ENCODE assay signal across 12 cellular contexts in genomic region chr5:116671211-116671736, GRCh38.
DNase-seq lines count a peak whose midpoint lies in the region; ATAC-seq and TF ChIP-seq lines count a peak whose summit lies in the region.
"Had no signal": no experiment of that assay in that cellular context is flagged by ENCODE, and none has a peak within 500 bp of the region (broad histone marks: within the 10 kb centered on the region; RNA-seq: fewer than 3 reads in every experiment).

No MANE protein-coding gene starts in this region.

- peaks cover 35% of the 10 kb centered on the region for H3K4me1 ChIP-seq in Caco-2
- peaks cover 11% of the 10 kb centered on the region for H3K4me1 ChIP-seq in MM.1S (ENCODE audit: low read length)
- H3K4me1 ChIP-seq: adrenal gland, testis had no signal

- intact Hi-C loops in Caco-2 (cut with micrococcal nuclease; ENCODE audit: unreplicated experiment) = no loop called here
- intact Hi-C loops in activated T-helper 1 cell treated with anti-CD3 and anti-CD28 coated beads, Interleukin-12 subunit alpha, Interleukin-12 subunit beta, Interleukin-2, Interleukin-4 antibody, amounts not matched to agents 30 ng/mL and 10 ng/mL and 1 ng/mL, durations not matched to agents 14 hours and 24 hours and 36 hours (cut with micrococcal nuclease) = no loop called here

- BruUV-seq in Caco-2 (replicated peaks; lab: Mats Ljungman, UMichigan) = no TSS peak

- no peak overlapping the region for H3K9ac ChIP-seq in MM.1S (ENCODE audit: low read length)

- peak overlapping the region; percentile 14; the same call in 1 of the 2 replicates for H3K27ac ChIP-seq in MM.1S (ENCODE audit: low read length)
- H3K27ac ChIP-seq: adrenal gland, esophagus squamous epithelium, testis had no signal

- DNase-seq in Caco-2 (peak; percentile 39 to 43), MM.1S (peak; percentile 75), NCI-H1417 treated with DMSO at 0.1 percent for 48 hours (lab: John Stamatoyannopoulos, UW) (no peak), HCEC 1CT (no peak)
- DNase-seq in stimulated activated CD4-positive, alpha-beta T cell treated with anti-CD3 and anti-CD28 coated beads, Interleukin-1b, Interleukin-23, amount 100 ng/mL, for 48 hours = no peak
- no peak for DNase-seq in activated T-helper 1 cell treated with anti-CD3 and anti-CD28 coated beads, Interleukin-12 subunit alpha, Interleukin-12 subunit beta, Interleukin-2, Interleukin-4 antibody, amounts not matched to agents 30 ng/mL and 10 ng/mL and 1 ng/mL, durations not matched to agents 14 hours and 24 hours and 36 hours (ENCODE audit: low spot score)
- DNase-seq: activated CD4-positive, CD25-positive, alpha-beta regulatory T cell; adrenal gland; esophagus squamous epithelium; testis had no signal

- POLR2A ChIA-PET in Caco-2 (lab: Charles Lee) = no interaction called here

- CTCF ChIA-PET in Caco-2 (lab: Charles Lee) = no interaction called here

- H3K4me3 Mint-ChIP-seq in Caco-2 (ENCODE audit: unreplicated experiment) = no peak overlapping the region
- H3K4me3 Mint-ChIP-seq in activated T-helper 1 cell treated with anti-CD3 and anti-CD28 coated beads, Interleukin-12 subunit alpha, Interleukin-12 subunit beta, Interleukin-2, Interleukin-4 antibody, amounts not matched to agents 30 ng/mL and 10 ng/mL and 1 ng/mL, durations not matched to agents 14 hours and 24 hours and 36 hours = no peak overlapping the region

- H3K79me2 ChIP-seq in MM.1S (ENCODE audit: low read length) = no peaks in the 10 kb centered on the region

- peaks cover 2% of the 10 kb centered on the region for H3K9me3 Mint-ChIP-seq in Caco-2 (ENCODE audit: unreplicated experiment)
- no peaks in the 10 kb centered on the region for H3K9me3 Mint-ChIP-seq in activated T-helper 1 cell treated with anti-CD3 and anti-CD28 coated beads, Interleukin-12 subunit alpha, Interleukin-12 subunit beta, Interleukin-2, Interleukin-4 antibody, amounts not matched to agents 30 ng/mL and 10 ng/mL and 1 ng/mL, durations not matched to agents 14 hours and 24 hours and 36 hours

- H3K36me3 Mint-ChIP-seq in Caco-2 (ENCODE audit: insufficient read depth, unreplicated experiment) = no peaks in the 10 kb centered on the region
- no peaks in the 10 kb centered on the region for H3K36me3 Mint-ChIP-seq in activated T-helper 1 cell treated with anti-CD3 and anti-CD28 coated beads, Interleukin-12 subunit alpha, Interleukin-12 subunit beta, Interleukin-2, Interleukin-4 antibody, amounts not matched to agents 30 ng/mL and 10 ng/mL and 1 ng/mL, durations not matched to agents 14 hours and 24 hours and 36 hours (ENCODE audit: low read depth)

- H3K27me3 ChIP-seq in Caco-2 (replicated peaks; ENCODE audit: control insufficient read depth, insufficient read depth, low read length) = no peaks in the 10 kb centered on the region
- H3K27me3 ChIP-seq in MM.1S (replicated peaks; ENCODE audit: insufficient read depth, low read length) = no peaks in the 10 kb centered on the region
- H3K27me3 ChIP-seq: adrenal gland, esophagus squamous epithelium, testis had no signal

- no peak overlapping the region for H3K27ac Mint-ChIP-seq in Caco-2 (ENCODE audit: unreplicated experiment)
- no peak overlapping the region for H3K27ac Mint-ChIP-seq in activated T-helper 1 cell treated with anti-CD3 and anti-CD28 coated beads, Interleukin-12 subunit alpha, Interleukin-12 subunit beta, Interleukin-2, Interleukin-4 antibody, amounts not matched to agents 30 ng/mL and 10 ng/mL and 1 ng/mL, durations not matched to agents 14 hours and 24 hours and 36 hours

- H3K4me2 ChIP-seq in MM.1S (ENCODE audit: low read depth, low read length) = 0 out of 2 replicates have a peak overlapping the region, but pooled peaks have one; percentile 0

- no peak for TF ChIP-seq CTCF in Caco-2 (IDR thresholded peaks at IDR 0.05; ENCODE audit: insufficient read depth in 1 of 2, low read depth in 1 of 2, low read length in 1 of 2, severe bottlenecking in 1 of 2, unreplicated experiment in 1 of 2)
- TF ChIP-seq CTCF in MM.1S (IDR thresholded peaks at IDR 0.05; ENCODE audit: low read length) = no peak

- ATAC-seq in GM19324 (IDR thresholded peaks at IDR 0.05; ENCODE audit: low FRiP score, unreplicated experiment) (peak; percentile 94), HG02852 (IDR thresholded peaks at IDR 0.05; ENCODE audit: unreplicated experiment) (peak; percentile 93)

- H3K4me1 Mint-ChIP-seq in Caco-2 (ENCODE audit: low read depth, unreplicated experiment) = peaks cover 15% of the 10 kb centered on the region
- H3K4me1 Mint-ChIP-seq in activated T-helper 1 cell treated with anti-CD3 and anti-CD28 coated beads, Interleukin-12 subunit alpha, Interleukin-12 subunit beta, Interleukin-2, Interleukin-4 antibody, amounts not matched to agents 30 ng/mL and 10 ng/mL and 1 ng/mL, durations not matched to agents 14 hours and 24 hours and 36 hours (ENCODE audit: low read depth) = no peaks in the 10 kb centered on the region

- H3K4me3 ChIP-seq in Caco-2 (ENCODE audit: low read depth, low read length) (no peak overlapping the region), MM.1S (ENCODE audit: low read length) (no peak overlapping the region)
- H3K4me3 ChIP-seq: adrenal gland, esophagus squamous epithelium, testis had no signal

- H3K9me2 ChIP-seq in MM.1S (replicated peaks; ENCODE audit: insufficient read depth, low read length) = no peaks in the 10 kb centered on the region

- H2AFZ ChIP-seq in MM.1S (ENCODE audit: low read length) = no peak overlapping the region

- H3K36me3 ChIP-seq in Caco-2 (ENCODE audit: control insufficient read depth, insufficient read depth, low read length) = no peaks in the 10 kb centered on the region
- no peaks in the 10 kb centered on the region for H3K36me3 ChIP-seq in MM.1S (replicated peaks; ENCODE audit: insufficient read depth, low read length)
- H3K36me3 ChIP-seq: adrenal gland, esophagus squamous epithelium had no signal

- H3K27me3 Mint-ChIP-seq in Caco-2 (ENCODE audit: insufficient read depth, unreplicated experiment) = no peaks in the 10 kb centered on the region
- H3K27me3 Mint-ChIP-seq in activated T-helper 1 cell treated with anti-CD3 and anti-CD28 coated beads, Interleukin-12 subunit alpha, Interleukin-12 subunit beta, Interleukin-2, Interleukin-4 antibody, amounts not matched to agents 30 ng/mL and 10 ng/mL and 1 ng/mL, durations not matched to agents 14 hours and 24 hours and 36 hours (ENCODE audit: insufficient read depth) = peaks cover 2% of the 10 kb centered on the region

- H3K9me3 ChIP-seq in Caco-2 (no peaks in the 10 kb centered on the region), MM.1S (replicated peaks; ENCODE audit: insufficient read depth, low read length) (no peaks in the 10 kb centered on the region)
- H3K9me3 ChIP-seq: adrenal gland, esophagus squamous epithelium, testis had no signal

- H4K20me1 ChIP-seq in MM.1S (ENCODE audit: insufficient read depth, low read length) = no peaks in the 10 kb centered on the region

- H3F3A ChIP-seq in MM.1S (ENCODE audit: insufficient read depth, low read length) = no peaks in the 10 kb centered on the region

Comparison
In these comparisons a context has a peak if more than half of its experiments do, and no peak if none do; other contexts are left out.
1. DNase-seq: peak in Caco-2 (2 of 2) and MM.1S (single experiment); none in NCI-H1417 treated with DMSO at 0.1 percent for 48 hours (single experiment), stimulated activated CD4-positive, alpha-beta T cell treated with anti-CD3 and anti-CD28 coated beads, Interleukin-1b, Interleukin-23, amount 100 ng/mL, for 48 hours (single experiment), activated T-helper 1 cell treated with anti-CD3 and anti-CD28 coated beads, Interleukin-12 subunit alpha, Interleukin-12 subunit beta, Interleukin-2, Interleukin-4 antibody, amounts not matched to agents 30 ng/mL and 10 ng/mL and 1 ng/mL, durations not matched to agents 14 hours and 24 hours and 36 hours (single experiment) and HCEC 1CT (single experiment).